Comparison of ENCODE assay signal across 1 cellular context in the genomic region with DNA sequence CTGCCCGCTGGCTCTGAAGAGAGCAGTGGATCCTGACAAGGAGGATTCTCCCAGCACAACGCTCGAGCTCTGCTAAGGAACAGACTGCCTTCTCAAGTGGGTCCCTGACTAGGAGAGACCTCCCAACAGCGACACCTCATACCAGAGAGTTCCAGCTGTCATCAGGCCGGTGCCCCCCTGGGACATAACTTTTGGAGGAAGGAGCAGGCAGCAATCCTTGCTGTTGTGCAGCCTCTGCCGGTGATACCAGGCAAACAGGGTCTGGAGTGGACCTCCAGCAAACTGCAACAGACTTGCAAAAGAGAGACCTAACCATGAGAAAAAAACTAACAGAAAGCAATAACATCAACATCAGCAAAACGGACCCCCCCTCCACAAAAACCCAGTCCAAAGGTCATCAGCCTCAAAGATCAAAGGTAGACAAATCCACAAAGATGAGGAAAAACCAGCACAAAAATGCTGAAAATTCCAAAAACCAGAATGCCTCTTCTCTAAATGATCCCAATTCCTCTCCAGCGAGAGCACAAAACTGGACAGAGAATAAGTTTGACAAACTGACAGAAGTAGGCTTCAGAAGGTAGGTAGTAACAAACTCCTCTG.
TF ChIP-seq lines count a peak whose summit lies in the region.

No MANE protein-coding gene starts in this region.

TF ChIP-seq in HepG2, 621 proteins besides CTCF, POLR2A, EP300 and RAD21:
- TF ChIP-seq STAG1 (CRISPR knock-in tag; IDR thresholded peaks at IDR 0.05) (peak; percentile 62), SALL1 (CRISPR knock-in tag; IDR thresholded peaks at IDR 0.05) (0 out of 2 replicates have a peak, but pooled peaks have one; percentile 11), MAFK (conservative IDR thresholded peaks at IDR 0.05 in 1 of 2, IDR thresholded peaks at IDR 0.05 in 1 of 2; ENCODE audit: low read length in 2 of 2) (peak; percentile 8 to 19; a peak in 1 of 4 replicates), MAFF (IDR thresholded peaks at IDR 0.05; ENCODE audit: low read depth, low read length) (0 out of 2 replicates have a peak, but pooled peaks have one; percentile 26), SMC3 (IDR thresholded peaks at IDR 0.05; ENCODE audit: low read length) (peak; percentile 58; the same call in 1 of the 2 replicates)
- TF ChIP-seq, protein P1, sequence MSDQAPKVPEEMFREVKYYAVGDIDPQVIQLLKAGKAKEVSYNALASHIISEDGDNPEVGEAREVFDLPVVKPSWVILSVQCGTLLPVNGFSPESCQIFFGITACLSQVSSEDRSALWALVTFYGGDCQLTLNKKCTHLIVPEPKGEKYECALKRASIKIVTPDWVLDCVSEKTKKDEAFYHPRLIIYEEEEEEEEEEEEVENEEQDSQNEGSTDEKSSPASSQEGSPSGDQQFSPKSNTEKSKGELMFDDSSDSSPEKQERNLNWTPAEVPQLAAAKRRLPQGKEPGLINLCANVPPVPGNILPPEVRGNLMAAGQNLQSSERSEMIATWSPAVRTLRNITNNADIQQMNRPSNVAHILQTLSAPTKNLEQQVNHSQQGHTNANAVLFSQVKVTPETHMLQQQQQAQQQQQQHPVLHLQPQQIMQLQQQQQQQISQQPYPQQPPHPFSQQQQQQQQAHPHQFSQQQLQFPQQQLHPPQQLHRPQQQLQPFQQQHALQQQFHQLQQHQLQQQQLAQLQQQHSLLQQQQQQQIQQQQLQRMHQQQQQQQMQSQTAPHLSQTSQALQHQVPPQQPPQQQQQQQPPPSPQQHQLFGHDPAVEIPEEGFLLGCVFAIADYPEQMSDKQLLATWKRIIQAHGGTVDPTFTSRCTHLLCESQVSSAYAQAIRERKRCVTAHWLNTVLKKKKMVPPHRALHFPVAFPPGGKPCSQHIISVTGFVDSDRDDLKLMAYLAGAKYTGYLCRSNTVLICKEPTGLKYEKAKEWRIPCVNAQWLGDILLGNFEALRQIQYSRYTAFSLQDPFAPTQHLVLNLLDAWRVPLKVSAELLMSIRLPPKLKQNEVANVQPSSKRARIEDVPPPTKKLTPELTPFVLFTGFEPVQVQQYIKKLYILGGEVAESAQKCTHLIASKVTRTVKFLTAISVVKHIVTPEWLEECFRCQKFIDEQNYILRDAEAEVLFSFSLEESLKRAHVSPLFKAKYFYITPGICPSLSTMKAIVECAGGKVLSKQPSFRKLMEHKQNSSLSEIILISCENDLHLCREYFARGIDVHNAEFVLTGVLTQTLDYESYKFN (CRISPR knock-in tag; conservative IDR thresholded peaks at IDR 0.05): 0 out of 2 replicates have a peak, but pooled peaks have one; percentile 36
